ENCODE assay signal across 1 cellular context in the genomic region with DNA sequence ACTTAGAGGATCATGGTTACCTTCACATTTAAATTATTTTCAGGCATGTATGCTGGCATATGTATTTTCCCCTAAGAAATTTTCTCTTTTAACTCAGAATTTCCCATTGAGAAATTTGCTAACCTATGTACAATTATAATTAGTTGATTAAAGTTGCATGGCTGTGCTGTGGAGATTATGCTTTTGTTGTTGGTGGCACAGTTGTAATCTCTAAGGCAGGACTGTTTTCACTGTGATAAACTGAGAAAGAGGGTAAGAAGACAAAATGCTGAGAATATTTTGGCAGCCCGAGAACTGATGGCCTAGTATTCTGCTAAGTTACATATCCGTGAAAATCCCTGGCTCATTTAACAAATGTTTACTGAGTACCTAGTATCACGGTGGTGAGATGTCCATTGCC.
TF ChIP-seq lines count a peak whose summit lies in the region.

No MANE protein-coding gene starts in this region.

TF ChIP-seq in HepG2, 621 proteins besides CTCF, POLR2A, EP300 and RAD21 (continued from another document):
- TF ChIP-seq, protein P1, sequence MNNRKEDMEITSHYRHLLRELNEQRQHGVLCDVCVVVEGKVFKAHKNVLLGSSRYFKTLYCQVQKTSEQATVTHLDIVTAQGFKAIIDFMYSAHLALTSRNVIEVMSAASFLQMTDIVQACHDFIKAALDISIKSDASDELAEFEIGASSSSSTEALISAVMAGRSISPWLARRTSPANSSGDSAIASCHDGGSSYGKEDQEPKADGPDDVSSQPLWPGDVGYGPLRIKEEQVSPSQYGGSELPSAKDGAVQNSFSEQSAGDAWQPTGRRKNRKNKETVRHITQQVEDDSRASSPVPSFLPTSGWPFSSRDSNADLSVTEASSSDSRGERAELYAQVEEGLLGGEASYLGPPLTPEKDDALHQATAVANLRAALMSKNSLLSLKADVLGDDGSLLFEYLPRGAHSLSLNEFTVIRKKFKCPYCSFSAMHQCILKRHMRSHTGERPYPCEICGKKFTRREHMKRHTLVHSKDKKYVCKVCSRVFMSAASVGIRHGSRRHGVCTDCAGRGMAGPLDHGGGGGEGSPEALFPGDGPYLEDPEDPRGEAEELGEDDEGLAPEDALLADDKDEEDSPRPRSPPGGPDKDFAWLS (CRISPR knock-in tag; IDR thresholded peaks at IDR 0.05; ENCODE audit: borderline replicate concordance) = no peak
- no peak for TF ChIP-seq FOXO1 (CRISPR knock-in tag; IDR thresholded peaks at IDR 0.05)
- TF ChIP-seq MIER2 (CRISPR knock-in tag; IDR thresholded peaks at IDR 0.05) = no peak
- TF ChIP-seq SATB2 (CRISPR knock-in tag; IDR thresholded peaks at IDR 0.05) = no peak
- no peak for TF ChIP-seq SMYD3 (CRISPR knock-in tag; IDR thresholded peaks at IDR 0.05)
- TF ChIP-seq, protein P2, sequence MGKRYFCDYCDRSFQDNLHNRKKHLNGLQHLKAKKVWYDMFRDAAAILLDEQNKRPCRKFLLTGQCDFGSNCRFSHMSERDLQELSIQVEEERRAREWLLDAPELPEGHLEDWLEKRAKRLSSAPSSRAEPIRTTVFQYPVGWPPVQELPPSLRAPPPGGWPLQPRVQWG (CRISPR knock-in tag; IDR thresholded peaks at IDR 0.05; ENCODE audit: borderline replicate concordance, low read depth) = no peak
